In the genomic region with DNA sequence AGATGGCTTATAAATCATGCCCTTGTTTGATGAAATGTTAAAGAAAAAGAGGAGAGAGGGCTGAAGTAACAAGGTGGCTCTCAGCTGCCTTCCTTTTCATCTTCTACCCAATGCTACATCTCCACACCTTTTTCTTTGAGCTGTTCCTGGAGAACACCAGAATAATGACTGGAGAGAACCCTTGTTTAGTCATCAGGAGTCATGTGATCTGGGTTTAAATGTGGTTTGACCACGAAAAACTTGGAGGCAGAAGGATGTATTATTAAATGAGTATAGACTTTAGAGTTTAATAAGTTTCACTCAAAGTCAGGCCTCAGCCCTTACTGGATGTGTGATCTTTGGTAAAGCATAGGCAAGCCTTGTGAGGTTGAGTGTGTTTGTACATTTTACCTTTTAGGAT, we compare ENCODE assay signal across 1 cellular context.
A peak's percentile ranks its signal among the peaks of the same experiment; 100 is the strongest.
TF ChIP-seq lines count a peak whose summit lies in the region.

No MANE protein-coding gene starts in this region.

TF ChIP-seq in K562, 482 proteins besides CTCF, POLR2A, EP300 and RAD21 (continued from another document):
- TF ChIP-seq ZMIZ1 (IDR thresholded peaks at IDR 0.05; ENCODE audit: low read depth in 2 of 2, low read length in 2 of 2) (no peak), BDP1 (IDR thresholded peaks at IDR 0.05; ENCODE audit: insufficient read depth, insufficient read length) (no peak), GATA2 (CRISPR knock-in tag; IDR thresholded peaks at IDR 0.05) (no peak), FOSL1 (tag; conservative IDR thresholded peaks at IDR 0.05) (peak; percentile 41; the same call in 1 of the 2 replicates), TFE3 (CRISPR knock-in tag; IDR thresholded peaks at IDR 0.05) (peak; percentile 84), ZNF24 (IDR thresholded peaks at IDR 0.05) (no peak), RBM17 (IDR thresholded peaks at IDR 0.05; ENCODE audit: borderline replicate concordance, low read depth, low read length) (no peak)
- TF ChIP-seq, protein P1, sequence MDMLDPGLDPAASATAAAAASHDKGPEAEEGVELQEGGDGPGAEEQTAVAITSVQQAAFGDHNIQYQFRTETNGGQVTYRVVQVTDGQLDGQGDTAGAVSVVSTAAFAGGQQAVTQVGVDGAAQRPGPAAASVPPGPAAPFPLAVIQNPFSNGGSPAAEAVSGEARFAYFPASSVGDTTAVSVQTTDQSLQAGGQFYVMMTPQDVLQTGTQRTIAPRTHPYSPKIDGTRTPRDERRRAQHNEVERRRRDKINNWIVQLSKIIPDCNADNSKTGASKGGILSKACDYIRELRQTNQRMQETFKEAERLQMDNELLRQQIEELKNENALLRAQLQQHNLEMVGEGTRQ (CRISPR knock-in tag; IDR thresholded peaks at IDR 0.05): 0 out of 2 replicates have a peak, but pooled peaks have one; percentile 9
